11 cellular contexts compared by ENCODE assay signal in genomic region chr21:46254208-46254975, GRCh38. TPM values are rescaled to one million over a fixed set of nuclear protein-coding genes. Genes with fewer than 3 reads are reported as not detected.
DNase-seq lines count a peak whose midpoint lies in the region; ATAC-seq and TF ChIP-seq lines count a peak whose summit lies in the region.
"Had no signal": no experiment of that assay in that cellular context is flagged by ENCODE, and none has a peak within 500 bp of the region (broad histone marks: within the 10 kb centered on the region; RNA-seq: fewer than 3 reads in every experiment).

No MANE protein-coding gene starts in this region.

- POLR2A ChIA-PET in SK-N-SH (lab: Yijun Ruan, JAX) = no interaction called here

- H2AFZ ChIP-seq in OCI-LY1 (ENCODE audit: low read length) (no peak overlapping the region), SK-N-SH (ENCODE audit: low read depth) (no peak overlapping the region), GM23248 (no peak overlapping the region)

- H3K27ac Mint-ChIP-seq in memory B cell = peak overlapping the region; percentile 98

- peak; percentile 75 for DNase-seq in GM10266 (ENCODE audit: extremely low spot score)
- no peak for DNase-seq in memory B cell (ENCODE audit: low spot score in 2 of 2)
- no peak for DNase-seq in SK-N-SH
- no peak for DNase-seq in GM23248
- DNase-seq in SHP77 treated with DMSO at 0.1 percent for 48 hours (lab: John Stamatoyannopoulos, UW) = no peak
- DNase-seq: activated gamma-delta T cell; effector CD8-positive, alpha-beta T cell; heart right ventricle; NCI-H526 treated with DMSO at 0.1 percent for 48 hours had no signal

- H3K4me1 Mint-ChIP-seq in memory B cell = peaks cover 38% of the 10 kb centered on the region

- H3K9me2 ChIP-seq in OCI-LY1 (ENCODE audit: low read depth, low read length) = no peaks in the 10 kb centered on the region
- no peaks in the 10 kb centered on the region for H3K9me2 ChIP-seq in SK-N-SH
- no peaks in the 10 kb centered on the region for H3K9me2 ChIP-seq in GM23248 (ENCODE audit: insufficient read depth)

- H3K79me2 ChIP-seq in OCI-LY1 (ENCODE audit: insufficient read depth, low read length) = no peaks in the 10 kb centered on the region
- no peaks in the 10 kb centered on the region for H3K79me2 ChIP-seq in SK-N-SH (ENCODE audit: insufficient read depth)
- H3K79me2 ChIP-seq in GM23248 (ENCODE audit: insufficient read depth) = no peaks in the 10 kb centered on the region

- peak overlapping the region; percentile 59 for H3K4me3 Mint-ChIP-seq in memory B cell

- peaks cover 34% of the 10 kb centered on the region for H3K4me1 ChIP-seq in OCI-LY1 (ENCODE audit: insufficient read depth, low read length, severe bottlenecking)
- no peaks in the 10 kb centered on the region for H3K4me1 ChIP-seq in SK-N-SH (ENCODE audit: control insufficient read depth in 1 of 2, insufficient read depth in 2 of 2, low read depth in 1 of 2, low read length in 1 of 2)
- H3K4me1 ChIP-seq in GM23248 (ENCODE audit: insufficient read depth) = no peaks in the 10 kb centered on the region

- H3K27ac ChIP-seq in OCI-LY1 (ENCODE audit: low read depth, low read length, poor library complexity, severe bottlenecking) (peak overlapping the region; percentile 65), SK-N-SH (ENCODE audit: low read depth in 2 of 2, low read length in 1 of 2) (no peak overlapping the region), GM23248 (no peak overlapping the region)

- H3K36me3 ChIP-seq in OCI-LY1 (ENCODE audit: insufficient read depth, low read length) (peaks cover 94% of the 10 kb centered on the region), SK-N-SH (replicated peaks in 1 of 2; ENCODE audit: control insufficient read depth in 1 of 2, insufficient read depth in 2 of 2, low read length in 1 of 2) (peaks cover 68 to 69% of the 10 kb centered on the region in 2 experiments), GM23248 (ENCODE audit: low read depth) (peaks cover 62% of the 10 kb centered on the region)

- H3K9me3 ChIP-seq in OCI-LY1 (ENCODE audit: low read length) (no peaks in the 10 kb centered on the region), SK-N-SH (no peaks in the 10 kb centered on the region), GM23248 (ENCODE audit: low read depth) (no peaks in the 10 kb centered on the region)
- H3K9me3 ChIP-seq: heart right ventricle had no signal

- H4K20me1 ChIP-seq in OCI-LY1 (ENCODE audit: insufficient read depth, low read length) = no peaks in the 10 kb centered on the region
- no peaks in the 10 kb centered on the region for H4K20me1 ChIP-seq in SK-N-SH (ENCODE audit: insufficient read depth)
- no peaks in the 10 kb centered on the region for H4K20me1 ChIP-seq in GM23248 (ENCODE audit: insufficient read depth)

- TF ChIP-seq CTCF in GM10266 (IDR thresholded peaks at IDR 0.05; ENCODE audit: control insufficient read depth, insufficient read depth, low read depth, missing control alignments) (no peak), OCI-LY1 (IDR thresholded peaks at IDR 0.05; ENCODE audit: low read length) (no peak), SK-N-SH (IDR thresholded peaks at IDR 0.05) (no peak)

- H3K27me3 ChIP-seq in OCI-LY1 (ENCODE audit: insufficient read depth, low read length) = no peaks in the 10 kb centered on the region
- no peaks in the 10 kb centered on the region for H3K27me3 ChIP-seq in SK-N-SH (ENCODE audit: insufficient read depth)
- H3K27me3 ChIP-seq in GM23248 (replicated peaks; ENCODE audit: insufficient read depth) = no peaks in the 10 kb centered on the region
- H3K27me3 ChIP-seq: heart right ventricle had no signal

- ATAC-seq in GM19395 (IDR thresholded peaks at IDR 0.05; ENCODE audit: unreplicated experiment) = peak; percentile 53
- peak; percentile 45 for ATAC-seq in memory B cell (ENCODE audit: low read depth)

- H3K36me3 Mint-ChIP-seq in memory B cell = peaks cover 47% of the 10 kb centered on the region

- no peaks in the 10 kb centered on the region for H3F3A ChIP-seq in OCI-LY1 (ENCODE audit: insufficient read depth, low read length)
- H3F3A ChIP-seq in SK-N-SH (replicated peaks; ENCODE audit: insufficient read depth) = peaks cover 9% of the 10 kb centered on the region
- peaks cover 5% of the 10 kb centered on the region; the same call in 1 of the 2 replicates for H3F3A ChIP-seq in GM23248 (ENCODE audit: insufficient read depth)

- in situ Hi-C loops in GM23248 (cut with MboI) = no loop called here

- H3K4me3 ChIP-seq in OCI-LY1 (ENCODE audit: low read depth, low read length, poor library complexity, severe bottlenecking) (no peak overlapping the region), SK-N-SH (ENCODE audit: low read depth in 2 of 2, low read length in 1 of 2) (no peak overlapping the region), GM23248 (no peak overlapping the region)
- H3K4me3 ChIP-seq: heart right ventricle had no signal

- H3K27me3 Mint-ChIP-seq in memory B cell = no peaks in the 10 kb centered on the region

- WGBS in SK-N-SH (ENCODE audit: low lambda C conversion rate) = 96% methylated on average over 10 of the region's 12 CpGs
- WGBS in GM23248 (ENCODE audit: low coverage in 1 of 2, low lambda C conversion rate in 2 of 2, missing lambda C conversion rate in 2 of 2), 2 experiments = 97% methylated on average over 12 of the region's 12 CpGs

- H3K4me2 ChIP-seq in OCI-LY1 (ENCODE audit: low read length) = no peak overlapping the region
- H3K4me2 ChIP-seq in SK-N-SH = no peak overlapping the region
- H3K4me2 ChIP-seq in GM23248 (ENCODE audit: unreplicated experiment) = no peak overlapping the region

- TF ChIP-seq RAD21 in SK-N-SH (IDR thresholded peaks at IDR 0.05; ENCODE audit: low read length) = no peak

- H3K9me3 Mint-ChIP-seq in memory B cell = peaks cover 2% of the 10 kb centered on the region

- CTCF ChIA-PET in SK-N-SH (lab: Yijun Ruan, JAX) = interaction anchor here (0.7 to 1.3 kb wide), 4 partner anchors 9 to 24 kb away, joined by 3 read pairs; no protein-coding TSS in a partner anchor

- H3K9ac ChIP-seq in OCI-LY1 (ENCODE audit: low read length) = no peak overlapping the region
- H3K9ac ChIP-seq in SK-N-SH = no peak overlapping the region
- no peak overlapping the region for H3K9ac ChIP-seq in GM23248

- no peak for TF ChIP-seq EP300 in SK-N-SH (IDR thresholded peaks at IDR 0.05; ENCODE audit: borderline replicate concordance in 1 of 2, low read depth in 1 of 2, low read length in 1 of 2)

TF ChIP-seq in SK-N-SH, 30 proteins besides CTCF, POLR2A, EP300 and RAD21:
- no peak for TF ChIP-seq GATA2 (CRISPR knock-in tag; IDR thresholded peaks at IDR 0.05)
- TF ChIP-seq FOXJ3 (CRISPR knock-in tag; IDR thresholded peaks at IDR 0.05) = no peak
- TF ChIP-seq NRF1 (IDR thresholded peaks at IDR 0.05; ENCODE audit: low read depth, low read length) = no peak
- TF ChIP-seq EZH2phosphoT487 (IDR thresholded peaks at IDR 0.05; ENCODE audit: borderline replicate concordance, low read depth) = no peak
- no peak for TF ChIP-seq TCF12 (IDR thresholded peaks at IDR 0.05)
- TF ChIP-seq, protein P1, sequence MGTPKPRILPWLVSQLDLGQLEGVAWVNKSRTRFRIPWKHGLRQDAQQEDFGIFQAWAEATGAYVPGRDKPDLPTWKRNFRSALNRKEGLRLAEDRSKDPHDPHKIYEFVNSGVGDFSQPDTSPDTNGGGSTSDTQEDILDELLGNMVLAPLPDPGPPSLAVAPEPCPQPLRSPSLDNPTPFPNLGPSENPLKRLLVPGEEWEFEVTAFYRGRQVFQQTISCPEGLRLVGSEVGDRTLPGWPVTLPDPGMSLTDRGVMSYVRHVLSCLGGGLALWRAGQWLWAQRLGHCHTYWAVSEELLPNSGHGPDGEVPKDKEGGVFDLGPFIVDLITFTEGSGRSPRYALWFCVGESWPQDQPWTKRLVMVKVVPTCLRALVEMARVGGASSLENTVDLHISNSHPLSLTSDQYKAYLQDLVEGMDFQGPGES (IDR thresholded peaks at IDR 0.05; ENCODE audit: low read depth, low read length) = no peak
- no peak for TF ChIP-seq USF1 (IDR thresholded peaks at IDR 0.05; ENCODE audit: borderline replicate concordance, low read depth)
- no peak for TF ChIP-seq RXRA (IDR thresholded peaks at IDR 0.05; ENCODE audit: borderline replicate concordance, low read depth)

RNA-seq across cellular contexts. Expression of gene LSS, which starts 25.8 kb away (rescaled TPM):
- polyA plus RNA-seq in SK-N-SH (2012; rRNA removed) = 38.7 and 41.8 TPM in 2 replicates
- polyA plus RNA-seq in SK-N-SH (2012; cell fraction: cytosol; rRNA removed) = 14.4 and 23.1 TPM in 2 replicates
- 110 and 119 TPM in 2 replicates for polyA plus RNA-seq in SK-N-SH (2012; cell fraction: nucleus; rRNA removed)
- 41.1 and 45.7 TPM in 2 replicates for total RNA-seq in GM23248 (2014; rRNA removed; shearing (Covaris generic))
- 26.8 and 28.0 TPM in 2 replicates for polyA plus RNA-seq in GM23248 (2016; fragmentation: Nextera tagmentation; extraction: Ambion mirVana)

RNA-seq across cellular contexts. Expression of gene MCM3AP, which starts 31.0 kb away (rescaled TPM):
- 42.9 and 46.9 TPM in 2 replicates for polyA plus RNA-seq in SK-N-SH (2012; rRNA removed)
- 22.3 and 28.1 TPM in 2 replicates for polyA plus RNA-seq in SK-N-SH (2012; cell fraction: cytosol; rRNA removed)
- 142 and 167 TPM in 2 replicates for polyA plus RNA-seq in SK-N-SH (2012; cell fraction: nucleus; rRNA removed)
- total RNA-seq in GM23248 (2014; rRNA removed; shearing (Covaris generic)) = 56.1 and 64.1 TPM in 2 replicates
- polyA plus RNA-seq in GM23248 (2016; fragmentation: Nextera tagmentation; extraction: Ambion mirVana) = 30.9 and 32.7 TPM in 2 replicates

RNA-seq across cellular contexts. Expression of gene YBEY, which starts 31.8 kb away (rescaled TPM):
- polyA plus RNA-seq in SK-N-SH (2012; rRNA removed) = 44.5 and 47.5 TPM in 2 replicates
- 54.2 and 65.5 TPM in 2 replicates for polyA plus RNA-seq in SK-N-SH (2012; cell fraction: cytosol; rRNA removed)
- polyA plus RNA-seq in SK-N-SH (2012; cell fraction: nucleus; rRNA removed) = 15.3 and 22.2 TPM in 2 replicates
- total RNA-seq in GM23248 (2014; rRNA removed; shearing (Covaris generic)) = 16.4 and 21.2 TPM in 2 replicates
- polyA plus RNA-seq in GM23248 (2016; fragmentation: Nextera tagmentation; extraction: Ambion mirVana) = 17.5 and 19.1 TPM in 2 replicates
